Comparison of ENCODE assay signal across 15 cellular contexts in the genomic region with DNA sequence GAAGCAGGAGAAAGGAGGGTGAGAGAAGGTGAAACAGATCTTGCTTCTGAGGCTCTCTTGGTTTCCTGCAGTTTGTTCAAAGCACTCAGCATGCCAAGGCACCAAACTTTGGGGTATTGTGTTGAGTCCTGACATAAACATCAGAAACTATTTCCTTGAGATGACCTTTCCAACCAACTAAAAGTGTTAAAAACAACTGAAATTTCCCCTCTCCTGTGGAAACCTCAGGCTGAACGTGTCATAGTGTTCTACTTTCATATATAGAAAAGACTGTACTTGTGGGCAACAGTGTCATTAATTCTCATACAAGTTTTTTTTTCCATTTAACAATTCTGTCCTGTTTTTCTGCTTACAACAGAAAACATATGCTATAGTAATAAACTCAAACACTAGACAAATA. TPM values are rescaled to one million over a fixed set of nuclear protein-coding genes. Genes with fewer than 3 reads are reported as not detected.
A peak's percentile ranks its signal among the peaks of the same experiment; 100 is the strongest.
DNase-seq lines count a peak whose midpoint lies in the region; ATAC-seq, FAIRE-seq and TF ChIP-seq lines count a peak whose summit lies in the region.
"Had no signal": no experiment of that assay in that cellular context is flagged by ENCODE, and none has a peak within 500 bp of the region (broad histone marks: within the 10 kb centered on the region; RNA-seq: fewer than 3 reads in every experiment).

No MANE protein-coding gene starts in this region.

- 0% methylated on average over 1 of the region's 1 CpG for WGBS in K562 (ENCODE audit: insufficient coverage, low coverage, missing lambda C conversion rate)

- in situ Hi-C loops in K562 (cut with MboI) = no loop called here

- TF ChIP-seq CTCF in K562 (IDR thresholded peaks at IDR 0.05 in 2 of 3, conservative IDR thresholded peaks at IDR 0.05 in 1 of 3; ENCODE audit: insufficient read depth in 2 of 3, low read depth in 1 of 3, low read length in 3 of 3) (no peak), vagina (IDR thresholded peaks at IDR 0.05) (no peak)

- no peak for TF ChIP-seq POLR2A in K562 (conservative IDR thresholded peaks at IDR 0.05)
- TF ChIP-seq POLR2A in vagina (IDR thresholded peaks at IDR 0.05) = no peak

- peak overlapping the region; percentile 71 to 74 for H3K4me3 Mint-ChIP-seq in activated T-cell treated with anti-CD3 and anti-CD28 coated beads, Interleukin-2, amount 50 U/mL, for 72 hours
- H3K4me3 Mint-ChIP-seq in stimulated activated naive CD8-positive, alpha-beta T cell treated with anti-CD3 and anti-CD28 coated beads, Interleukin-15, Interleukin-2, amounts not matched to agents 100 ng/mL and 50 ng/mL, for 24 hours = peak overlapping the region; percentile 71

- H3K27me3 ChIP-seq in K562 (ENCODE audit: control insufficient read depth in 2 of 2, insufficient read depth in 2 of 2, low read length in 2 of 2) (peaks cover 10 to 18% of the 10 kb centered on the region in 2 experiments), vagina (no peaks in the 10 kb centered on the region)
- H3K27me3 ChIP-seq: right atrium auricular region had no signal

- no peaks in the 10 kb centered on the region for H3K79me2 ChIP-seq in K562 (ENCODE audit: control insufficient read depth, insufficient read depth, low read length)

- FAIRE-seq in TTC549 (lab: Jason Lieb, UNC) = peak; percentile 22
- peak; percentile 6 for FAIRE-seq in K562 (lab: Jason Lieb, UNC)
- FAIRE-seq: HepG2 had no signal

- no peak overlapping the region for H3K9ac ChIP-seq in K562 (ENCODE audit: insufficient read depth in 1 of 2, low read depth in 2 of 2, low read length in 2 of 2)

- no peak for TF ChIP-seq RAD21 in K562 (CRISPR knock-in tag; conservative IDR thresholded peaks at IDR 0.05 in 1 of 2, IDR thresholded peaks at IDR 0.05 in 1 of 2)

- ATAC-seq in activated T-cell treated with anti-CD3 and anti-CD28 coated beads, Interleukin-2, amount 50 U/mL, for 72 hours (replicated peaks in 1 of 2) = peak; percentile 72 to 77
- ATAC-seq in K562 (no peak), sciatic nerve (no peak)
- ATAC-seq: HepG2 had no signal

- no peak overlapping the region for H3K4me2 ChIP-seq in K562 (ENCODE audit: insufficient read depth, low read length)

- no peak overlapping the region for H2AFZ ChIP-seq in K562 (ENCODE audit: low read depth, low read length)

- H4K20me1 ChIP-seq in K562 (replicated peaks; ENCODE audit: control insufficient read depth, insufficient read depth, low read length) = no peaks in the 10 kb centered on the region

- no peak overlapping the region for H3K4me3 ChIP-seq in K562
- no peak overlapping the region for H3K4me3 ChIP-seq in vagina
- H3K4me3 ChIP-seq: lung, right atrium auricular region had no signal

- CTCF ChIA-PET in K562 (lab: Yijun Ruan, JAX; ENCODE audit: low intra/inter-chr PET ratio) = no interaction called here

- no peak for TF ChIP-seq EP300 in K562 (IDR thresholded peaks at IDR 0.05; ENCODE audit: low read length)

- BruUV-seq in K562 (replicated peaks; lab: Mats Ljungman, UMichigan) = no TSS peak

- H3K27ac Mint-ChIP-seq in activated T-cell treated with anti-CD3 and anti-CD28 coated beads, Interleukin-2, amount 50 U/mL, for 72 hours = peak overlapping the region; percentile 85
- H3K27ac Mint-ChIP-seq in stimulated activated naive CD8-positive, alpha-beta T cell treated with anti-CD3 and anti-CD28 coated beads, Interleukin-15, Interleukin-2, amounts not matched to agents 100 ng/mL and 50 ng/mL, for 24 hours = peak overlapping the region; percentile 94

- H3K9me3 ChIP-seq in K562 (replicated peaks; ENCODE audit: control insufficient read depth, insufficient read depth, low read depth, low read length) (no peaks in the 10 kb centered on the region), vagina (no peaks in the 10 kb centered on the region)
- H3K9me3 ChIP-seq: right atrium auricular region had no signal

- H3K36me3 ChIP-seq in K562 (ENCODE audit: control insufficient read depth, insufficient read depth, low read length) (no peaks in the 10 kb centered on the region), vagina (no peaks in the 10 kb centered on the region)
- H3K36me3 ChIP-seq: right atrium auricular region had no signal

- H3K9me3 Mint-ChIP-seq in activated T-cell treated with anti-CD3 and anti-CD28 coated beads, Interleukin-2, amount 50 U/mL, for 72 hours = no peaks in the 10 kb centered on the region
- H3K9me3 Mint-ChIP-seq in stimulated activated naive CD8-positive, alpha-beta T cell treated with anti-CD3 and anti-CD28 coated beads, Interleukin-15, Interleukin-2, amounts not matched to agents 100 ng/mL and 50 ng/mL, for 24 hours = no peaks in the 10 kb centered on the region

- H3K27me3 Mint-ChIP-seq in activated T-cell treated with anti-CD3 and anti-CD28 coated beads, Interleukin-2, amount 50 U/mL, for 72 hours (ENCODE audit: low read depth) = no peaks in the 10 kb centered on the region
- H3K27me3 Mint-ChIP-seq in stimulated activated naive CD8-positive, alpha-beta T cell treated with anti-CD3 and anti-CD28 coated beads, Interleukin-15, Interleukin-2, amounts not matched to agents 100 ng/mL and 50 ng/mL, for 24 hours = no peaks in the 10 kb centered on the region

- H3K27ac ChIP-seq in K562 (ENCODE audit: extremely low read depth, low read depth, low read length) (no peak overlapping the region), vagina (no peak overlapping the region)
- H3K27ac ChIP-seq: right atrium auricular region had no signal

- intact Hi-C loops in K562 (cut with micrococcal nuclease) (no loop called here), vagina (cut with DNase I) (no loop called here), sciatic nerve (cut with DNase I) (loop anchor here (10.0 kb wide), 1 partner anchor 102 kb away; no protein-coding TSS in a partner anchor)

- peaks cover 8% of the 10 kb centered on the region for H3K4me1 Mint-ChIP-seq in activated T-cell treated with anti-CD3 and anti-CD28 coated beads, Interleukin-2, amount 50 U/mL, for 72 hours (ENCODE audit: low read depth)
- peaks cover 10% of the 10 kb centered on the region for H3K4me1 Mint-ChIP-seq in stimulated activated naive CD8-positive, alpha-beta T cell treated with anti-CD3 and anti-CD28 coated beads, Interleukin-15, Interleukin-2, amounts not matched to agents 100 ng/mL and 50 ng/mL, for 24 hours (ENCODE audit: low read depth)

- no peaks in the 10 kb centered on the region for H3K9me1 ChIP-seq in K562 (ENCODE audit: control insufficient read depth, insufficient read depth, low read length)

- H3K36me3 Mint-ChIP-seq in activated T-cell treated with anti-CD3 and anti-CD28 coated beads, Interleukin-2, amount 50 U/mL, for 72 hours (ENCODE audit: insufficient read depth in 2 of 2) = no peaks in the 10 kb centered on the region
- no peaks in the 10 kb centered on the region for H3K36me3 Mint-ChIP-seq in stimulated activated naive CD8-positive, alpha-beta T cell treated with anti-CD3 and anti-CD28 coated beads, Interleukin-15, Interleukin-2, amounts not matched to agents 100 ng/mL and 50 ng/mL, for 24 hours (ENCODE audit: low read depth)

- peak; percentile 45 to 53 for DNase-seq in activated T-cell treated with anti-CD3 and anti-CD28 coated beads, Interleukin-2, amount 50 U/mL, for 72 hours
- no peak for DNase-seq in activated T-cell treated with anti-CD3 and anti-CD28 coated beads, Interleukin-2, amount 50 U/mL, for 48 hours
- no peak for DNase-seq in K562 (ENCODE audit: extremely low read depth in 1 of 4, low spot score in 3 of 4)
- no peak for DNase-seq in vagina (ENCODE audit: extremely low spot score in 2 of 2)
- no peak for DNase-seq in sciatic nerve (ENCODE audit: low spot score)
- no peak for DNase-seq in NCI-H1436 treated with DMSO at 0.1 percent for 48 hours (lab: John Stamatoyannopoulos, UW)
- DNase-seq: COR-L47, cortex of kidney, erythroblast, NCI-H69 had no signal

- POLR2A ChIA-PET in K562 (lab: Yijun Ruan, JAX) = no interaction called here

- H3K4me1 ChIP-seq in K562 (replicated peaks in 1 of 2; ENCODE audit: control insufficient read depth in 2 of 2, insufficient read depth in 2 of 2, low read length in 2 of 2) (no peaks in the 10 kb centered on the region), vagina (no peaks in the 10 kb centered on the region)

TF ChIP-seq in K562, 482 proteins besides CTCF, POLR2A, EP300 and RAD21 (continues in another document):
- no peak for TF ChIP-seq SOX6 (IDR thresholded peaks at IDR 0.05)
- TF ChIP-seq HNRNPLL (IDR thresholded peaks at IDR 0.05; ENCODE audit: low read depth, low read length, poor library complexity, severe bottlenecking) = no peak
- TF ChIP-seq, protein P1, sequence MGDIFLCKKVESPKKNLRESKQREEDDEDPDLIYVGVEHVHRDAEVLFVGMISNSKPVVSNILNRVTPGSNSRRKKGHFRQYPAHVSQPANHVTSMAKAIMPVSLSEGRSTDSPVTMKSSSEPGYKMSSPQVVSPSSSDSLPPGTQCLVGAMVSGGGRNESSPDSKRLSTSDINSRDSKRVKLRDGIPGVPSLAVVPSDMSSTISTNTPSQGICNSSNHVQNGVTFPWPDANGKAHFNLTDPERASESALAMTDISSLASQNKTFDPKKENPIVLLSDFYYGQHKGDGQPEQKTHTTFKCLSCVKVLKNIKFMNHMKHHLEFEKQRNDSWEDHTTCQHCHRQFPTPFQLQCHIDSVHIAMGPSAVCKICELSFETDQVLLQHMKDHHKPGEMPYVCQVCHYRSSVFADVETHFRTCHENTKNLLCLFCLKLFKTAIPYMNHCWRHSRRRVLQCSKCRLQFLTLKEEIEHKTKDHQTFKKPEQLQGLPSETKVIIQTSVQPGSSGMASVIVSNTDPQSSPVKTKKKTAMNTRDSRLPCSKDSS (IDR thresholded peaks at IDR 0.05; ENCODE audit: low read depth, partially characterized antibody) = no peak
- no peak for TF ChIP-seq HNRNPUL1 (IDR thresholded peaks at IDR 0.05; ENCODE audit: low read length)

RNA-seq across cellular contexts. Expression of a gene that starts 6.3 kb away (rescaled TPM):
- 10 to 100 TPM; 43.9 to 50.7 TPM for total RNA-seq in activated T-cell treated with anti-CD3 and anti-CD28 coated beads, Interleukin-2, amount 50 U/mL, for 72 hours
- total RNA-seq in K562 (2011; cell fraction: chromatin; rRNA removed; ENCODE audit: low replicate concordance) = 2.5 and 10.4 TPM in 2 replicates
- 1.1 and 1.2 TPM in 2 replicates for total RNA-seq in K562 (2011; cell fraction: nucleolus; rRNA removed)
- total RNA-seq in K562 (2011; cell fraction: nucleoplasm; rRNA removed) = 1.8 and 3.4 TPM in 2 replicates
- total RNA-seq in K562 (2014; rRNA removed) (0.73 and 1.3 TPM in 2 replicates), K562 (2014; rRNA removed; fragmentation: Illumina TruSeq; extraction: Trizol) (1.6 and 1.7 TPM in 2 replicates), K562 (2015; rRNA removed; fragmentation: Illumina TruSeq; extraction: Trizol) (0.94 and 1.2 TPM in 2 replicates), K562 (2021) (1.6 and 2.1 TPM in 2 replicates), vagina (52.1 TPM), sciatic nerve (61.9 TPM)
- polyA plus RNA-seq in K562 (2011; rRNA removed) (1.5 and 2.4 TPM in 2 replicates), K562 (2014; fragmentation: Illumina TruSeq; extraction: Trizol) (0.83 and 0.91 TPM in 2 replicates), K562 (2014; fragmentation: Nextera tagmentation; extraction: Ambion mirVana) (1 to 10 TPM in 1 of 2 experiments, under 1 TPM in 1; 0.73 to 1.6 TPM), K562 (2014; rRNA removed) (1.1 and 1.4 TPM in 2 replicates)
- polyA plus RNA-seq in K562 (2011; cell fraction: cytosol; rRNA removed) = 0.52 and 1.5 TPM in 2 replicates
- polyA plus RNA-seq in K562 (2011; cell fraction: nucleus; rRNA removed) = 1.5 and 2.3 TPM in 2 replicates
- polyA plus RNA-seq in K562 (2012) = 1.6 and 2.3 TPM in 2 replicates
- 3.9 and 5.5 TPM in 2 replicates for polyA minus RNA-seq in K562 (2011; rRNA and poly(A)+ RNA removed)
- 0.86 and 3.0 TPM in 2 replicates for polyA minus RNA-seq in K562 (2011; cell fraction: cytosol; rRNA and poly(A)+ RNA removed)
- 2.7 and 4.8 TPM in 2 replicates for polyA minus RNA-seq in K562 (2011; cell fraction: nucleus; rRNA and poly(A)+ RNA removed)

Comparison
In these comparisons a context has a peak if more than half of its experiments do, and no peak if none do; other contexts are left out.
1. DNase-seq: peak in activated T-cell treated with anti-CD3 and anti-CD28 coated beads, Interleukin-2, amount 50 U/mL, for 72 hours (2 of 2); none in activated T-cell treated with anti-CD3 and anti-CD28 coated beads, Interleukin-2, amount 50 U/mL, for 48 hours (0 of 2), K562 (0 of 4), vagina (0 of 2), sciatic nerve (single experiment) and NCI-H1436 treated with DMSO at 0.1 percent for 48 hours (single experiment).
2. ATAC-seq: peak in activated T-cell treated with anti-CD3 and anti-CD28 coated beads, Interleukin-2, amount 50 U/mL, for 72 hours (2 of 2); none in K562 (single experiment) and sciatic nerve (single experiment).